19 cellular contexts compared by ENCODE assay signal in genomic region chr2:2569306-2569705, GRCh38.
DNase-seq lines count a peak whose midpoint lies in the region; FAIRE-seq and TF ChIP-seq lines count a peak whose summit lies in the region.
"Had no signal": no experiment of that assay in that cellular context is flagged by ENCODE, and none has a peak within 500 bp of the region (broad histone marks: within the 10 kb centered on the region; RNA-seq: fewer than 3 reads in every experiment).

No MANE protein-coding gene starts in this region.

- CTCF ChIA-PET in H1 (lab: Charles Lee; ENCODE audit: partially characterized antibody): interaction anchor here (1.0 kb wide), 2 partner anchors 129 to 449 kb away, joined by 3 read pairs; no protein-coding TSS in a partner anchor
- CTCF ChIA-PET in GM10248 (lab: Yijun Ruan, JAX): interaction anchor here (0.7 to 1.6 kb wide), 2 partner anchors 14 to 22 kb away, joined by 3 read pairs; no protein-coding TSS in a partner anchor

- H3K27ac ChIP-seq in H1 (ENCODE audit: low read depth, low read length): no peak overlapping the region
- H3K27ac ChIP-seq: BLaER1 had no signal

- H3K18ac ChIP-seq in H1 (ENCODE audit: extremely low read depth, low read length): no peak overlapping the region

- no peak overlapping the region for H2BK12ac ChIP-seq in H1 (ENCODE audit: low read depth, low read length)

- H3K79me2 ChIP-seq in H1 (ENCODE audit: control insufficient read depth in 1 of 2, insufficient read depth in 2 of 2, low read length in 2 of 2): no peaks in the 10 kb centered on the region; a peak in 1 of 4 replicates

- no peak overlapping the region for H2BK5ac ChIP-seq in H1 (ENCODE audit: low read depth, low read length)

- H3K4me1 Mint-ChIP-seq in osteocyte (ENCODE audit: unreplicated experiment): no peaks in the 10 kb centered on the region
- H3K4me1 Mint-ChIP-seq: CD14-positive monocyte; CD4-positive, alpha-beta memory T cell had no signal

- peaks cover 7% of the 10 kb centered on the region for H3K9me3 Mint-ChIP-seq in osteocyte (ENCODE audit: unreplicated experiment)
- H3K9me3 Mint-ChIP-seq: H9 had no signal

- no peak overlapping the region for H3K9ac ChIP-seq in H1 (replicated peaks in 1 of 4; ENCODE audit: extremely low read depth in 1 of 4, low read depth in 3 of 4, low read length in 3 of 4)
- H3K9ac ChIP-seq: BLaER1 had no signal

- no peak overlapping the region for H3K27ac Mint-ChIP-seq in osteocyte (ENCODE audit: unreplicated experiment)
- H3K27ac Mint-ChIP-seq: CD14-positive monocyte; CD4-positive, alpha-beta memory T cell had no signal

- H2BK20ac ChIP-seq in H1 (ENCODE audit: low read length): no peak overlapping the region

- H4K8ac ChIP-seq in H1 (ENCODE audit: extremely low read depth, insufficient read depth, low read length): peak overlapping the region; percentile 62; the same call in 1 of the 2 replicates

- 83% methylated on average over 9 of the region's 11 CpGs; no CpG with 5 or more reads in 1 of the 2 experiments for WGBS in H1 (ENCODE audit: extremely low coverage in 1 of 2, insufficient coverage in 1 of 2, insufficient read length in 1 of 2, insufficient replicate concordance in 2 of 2, low coverage in 1 of 2, low lambda C conversion rate in 2 of 2, missing lambda C conversion rate in 1 of 2), 2 experiments

- H3K79me1 ChIP-seq in H1 (ENCODE audit: low read depth, low read length): no peaks in the 10 kb centered on the region

- H3K36me3 Mint-ChIP-seq in osteocyte (ENCODE audit: unreplicated experiment): no peaks in the 10 kb centered on the region
- H3K36me3 Mint-ChIP-seq: CD14-positive monocyte; CD4-positive, alpha-beta memory T cell had no signal

- no peaks in the 10 kb centered on the region; a peak in 1 of 8 replicates for H3K36me3 ChIP-seq in H1 (ENCODE audit: control insufficient read depth in 2 of 4, insufficient read depth in 4 of 4, low read length in 3 of 4)
- H3K36me3 ChIP-seq: BLaER1 had no signal

- H3K4me3 ChIP-seq in H1 (ENCODE audit: extremely low read depth in 1 of 4, insufficient read depth in 2 of 4, low read depth in 3 of 4, low read length in 4 of 4): no peak overlapping the region
- H3K4me3 ChIP-seq: BLaER1 had no signal

- no peak overlapping the region for H3K4me3 Mint-ChIP-seq in osteocyte (ENCODE audit: unreplicated experiment)
- H3K4me3 Mint-ChIP-seq: CD14-positive monocyte; CD4-positive, alpha-beta memory T cell; H9 had no signal

- no peak for TF ChIP-seq POLR2A in H1 (IDR thresholded peaks at IDR 0.05; ENCODE audit: control extremely low read depth in 1 of 2, low read depth in 2 of 2, low read length in 2 of 2)

- H3K56ac ChIP-seq in H1 (replicated peaks; ENCODE audit: insufficient read length, low read depth, low read length): no peak overlapping the region

- peaks cover 18% of the 10 kb centered on the region; the same call in 1 of the 2 replicates for H3K23me2 ChIP-seq in H1 (ENCODE audit: low read depth, low read length)

- no peak overlapping the region for H2BK15ac ChIP-seq in H1 (ENCODE audit: low read length)

- H3K23ac ChIP-seq in H1 (ENCODE audit: insufficient read length): no peak overlapping the region

- H3K4ac ChIP-seq in H1 (replicated peaks; ENCODE audit: insufficient read length, low read depth, low read length): no peak overlapping the region

- POLR2A ChIA-PET in H1 (lab: Charles Lee; ENCODE audit: partially characterized antibody) (no interaction called here), GM10248 (lab: Yijun Ruan, JAX) (no interaction called here)

- H3K4me1 ChIP-seq in H1 (replicated peaks in 1 of 4; ENCODE audit: control insufficient read depth in 3 of 4, insufficient read depth in 4 of 4, low read length in 3 of 4): no peaks in the 10 kb centered on the region; a peak in 1 of 7 replicates
- H3K4me1 ChIP-seq: BLaER1 had no signal

- H2AK5ac ChIP-seq in H1 (ENCODE audit: low read depth, low read length): no peak overlapping the region

- no peak overlapping the region for H2AFZ ChIP-seq in H1 (ENCODE audit: low read length)

- no peaks in the 10 kb centered on the region for H3K27me3 ChIP-seq in H1 (replicated peaks in 1 of 4; ENCODE audit: control insufficient read depth in 3 of 4, extremely low read depth in 1 of 4, insufficient read depth in 3 of 4, low read length in 3 of 4)
- H3K27me3 ChIP-seq: BLaER1 had no signal

- H3K9me3 ChIP-seq in H1 (ENCODE audit: insufficient read depth in 2 of 2, low read depth in 1 of 2, low read length in 1 of 2): peaks cover 12 to 17% of the 10 kb centered on the region in 2 experiments

- H2BK120ac ChIP-seq in H1 (replicated peaks; ENCODE audit: low read depth, low read length): no peak overlapping the region

- DNase-seq in H1 (ENCODE audit: low read depth in 1 of 2, low spot score in 2 of 2) (peak in 1 of 2 experiments; percentile 17), islet precursor cell (peak; percentile 35), osteocyte (ENCODE audit: extremely low spot score, unreplicated experiment) (peak; percentile 72), GM10248 (ENCODE audit: extremely low spot score) (no peak), AG08395 (ENCODE audit: low spot score) (no peak), Ammon's horn (ENCODE audit: low spot score) (no peak)
- DNase-seq: ACHN; AML-193; CD4-positive, alpha-beta memory T cell; DMS153; DMS79; GDM1; GOT3; H9; IMR-90 had no signal

- TF ChIP-seq CTCF in H1 (IDR thresholded peaks at IDR 0.05; ENCODE audit: control extremely low read depth in 1 of 3, insufficient read depth in 1 of 3, low read depth in 1 of 3, low read length in 3 of 3) (no peak), osteocyte (IDR thresholded peaks at IDR 0.05) (no peak), GM10248 (IDR thresholded peaks at IDR 0.05; ENCODE audit: control extremely low read depth, extremely low read depth, low read depth, missing control alignments) (no peak)

- no peak for TF ChIP-seq EP300 in H1 (IDR thresholded peaks at IDR 0.05; ENCODE audit: borderline replicate concordance in 1 of 2, low read depth in 2 of 2, low read length in 2 of 2)

- peaks cover 0 to 9% of the 10 kb centered on the region in 2 experiments for H4K20me1 ChIP-seq in H1 (replicated peaks in 1 of 2; ENCODE audit: control insufficient read depth in 1 of 2, insufficient read depth in 2 of 2, low read length in 2 of 2)
- H4K20me1 ChIP-seq: BLaER1 had no signal

- FAIRE-seq in H1 (lab: Jason Lieb, UNC): no peak
- FAIRE-seq: A204.1, HTR-8/SVneo had no signal

- H4K5ac ChIP-seq in H1 (ENCODE audit: insufficient read length, low read depth, low read length): no peak overlapping the region

- no peak overlapping the region for H3K14ac ChIP-seq in H1 (ENCODE audit: insufficient read length)

- H3K27me3 Mint-ChIP-seq in osteocyte (ENCODE audit: unreplicated experiment): no peaks in the 10 kb centered on the region
- H3K27me3 Mint-ChIP-seq: CD4-positive, alpha-beta memory T cell had no signal

- H3K4me2 ChIP-seq in H1 (ENCODE audit: insufficient read depth in 1 of 2, low read depth in 2 of 2, low read length in 2 of 2): no peak overlapping the region
- H3K4me2 ChIP-seq: BLaER1 had no signal

- no peak overlapping the region for H4K91ac ChIP-seq in H1 (replicated peaks; ENCODE audit: insufficient read length, low read length)

- no peak for TF ChIP-seq RAD21 in H1 (IDR thresholded peaks at IDR 0.05 in 1 of 2, conservative IDR thresholded peaks at IDR 0.05 in 1 of 2; ENCODE audit: low read depth in 2 of 2, low read length in 2 of 2)

TF ChIP-seq in H1, 55 proteins besides CTCF, POLR2A, EP300 and RAD21 (continues in another document):
- TF ChIP-seq GTF2F1 (IDR thresholded peaks at IDR 0.05; ENCODE audit: borderline replicate concordance, low read depth, low read length): no peak
- no peak for TF ChIP-seq GABPA (IDR thresholded peaks at IDR 0.05; ENCODE audit: borderline replicate concordance, insufficient read depth, low read length)
- no peak for TF ChIP-seq EZH2 (IDR thresholded peaks at IDR 0.05; ENCODE audit: low read depth, low read length, severe bottlenecking)
- no peak for TF ChIP-seq KDM5A (IDR thresholded peaks at IDR 0.05; ENCODE audit: low read length)
- no peak for TF ChIP-seq RXRA (IDR thresholded peaks at IDR 0.05; ENCODE audit: insufficient read depth, low read depth, low read length)
- no peak for TF ChIP-seq JUND (IDR thresholded peaks at IDR 0.05; ENCODE audit: low read length)
- no peak for TF ChIP-seq KDM4A (IDR thresholded peaks at IDR 0.05; ENCODE audit: low read depth, low read length, severe bottlenecking)
- TF ChIP-seq SRF (IDR thresholded peaks at IDR 0.05; ENCODE audit: low read depth, low read length): no peak
- TF ChIP-seq CHD2 (IDR thresholded peaks at IDR 0.05; ENCODE audit: low read length): no peak
- no peak for TF ChIP-seq BCL11A (IDR thresholded peaks at IDR 0.05; ENCODE audit: low read depth in 2 of 2, low read length in 2 of 2)
- TF ChIP-seq EGR1 (IDR thresholded peaks at IDR 0.05; ENCODE audit: borderline replicate concordance, low read depth, low read length): no peak
- no peak for TF ChIP-seq BRCA1 (IDR thresholded peaks at IDR 0.05; ENCODE audit: low read depth, low read length)
- TF ChIP-seq SIN3A (conservative IDR thresholded peaks at IDR 0.05 in 1 of 2, IDR thresholded peaks at IDR 0.05 in 1 of 2; ENCODE audit: low read depth in 1 of 2, low read length in 2 of 2): no peak
- TF ChIP-seq FOSL1 (IDR thresholded peaks at IDR 0.05; ENCODE audit: insufficient read depth, low read depth, low read length): no peak
- no peak for TF ChIP-seq ZNF274 (IDR thresholded peaks at IDR 0.05; ENCODE audit: borderline replicate concordance, extremely low read depth, low read length)

Comparison
In these comparisons a context has a peak if more than half of its experiments do, and no peak if none do; other contexts are left out.
1. DNase-seq: peak in islet precursor cell (single experiment) and osteocyte (single experiment); none in GM10248 (single experiment), AG08395 (single experiment) and Ammon's horn (single experiment).